Comparison of ENCODE assay signal across 11 cellular contexts in genomic region chr1:78176448-78176847, GRCh38.
DNase-seq lines count a peak whose midpoint lies in the region; ATAC-seq, FAIRE-seq and TF ChIP-seq lines count a peak whose summit lies in the region.
"Had no signal": no experiment of that assay in that cellular context is flagged by ENCODE, and none has a peak within 500 bp of the region (broad histone marks: within the 10 kb centered on the region; RNA-seq: fewer than 3 reads in every experiment).

No MANE protein-coding gene starts in this region.

- no peak overlapping the region for H2AK9ac ChIP-seq in IMR-90 (replicated peaks; ENCODE audit: low read depth, low read length, poor library complexity)

- POLR2A ChIA-PET in IMR-90 (lab: Charles Lee; ENCODE audit: unreplicated experiment) = no interaction called here

- no peak overlapping the region for H3K14ac ChIP-seq in IMR-90 (replicated peaks; ENCODE audit: low read depth, low read length)

- H3K9me1 ChIP-seq in IMR-90 (ENCODE audit: insufficient read depth, low read length) = peaks cover 3% of the 10 kb centered on the region

- no peak for TF ChIP-seq RAD21 in IMR-90 (IDR thresholded peaks at IDR 0.05; ENCODE audit: low read length)

- ATAC-seq in IMR-90 (ENCODE audit: low read depth) = peak; percentile 87
- peak; percentile 89 for ATAC-seq in RWPE2 (ENCODE audit: low read depth)

- CTCF ChIA-PET in IMR-90 (lab: Yijun Ruan, JAX) = no interaction called here

- H3K23ac ChIP-seq in IMR-90 (ENCODE audit: low read depth, low read length) = no peak overlapping the region

- H2AK5ac ChIP-seq in IMR-90 (ENCODE audit: low read depth, low read length) = no peak overlapping the region

- peak; percentile 73 for DNase-seq in AG20443 (ENCODE audit: low spot score)
- peak; percentile 91 for DNase-seq in IMR-90
- DNase-seq in RWPE2 (ENCODE audit: low spot score) = peak; percentile 78
- peak; percentile 91 for DNase-seq in fibroblast of villous mesenchyme (ENCODE audit: low read depth)
- DNase-seq in caudate nucleus (lab: John Stamatoyannopoulos, UW) = no peak
- no peak for DNase-seq in WERI-Rb-1
- no peak for DNase-seq in activated T-cell treated with anti-CD3 and anti-CD28 coated beads, Interleukin-2, amount 50 U/mL, for 1 hour
- DNase-seq in GM19239 (ENCODE audit: insufficient read length, low spot score) = no peak
- DNase-seq: Caco-2, nephron progenitor cell had no signal

- intact Hi-C loops in IMR-90 (cut with micrococcal nuclease) = no loop called here

- no peak overlapping the region for H3K9ac ChIP-seq in IMR-90 (ENCODE audit: low read depth, low read length)

- H2BK20ac ChIP-seq in IMR-90 (ENCODE audit: low read depth, low read length) = no peak overlapping the region

- TF ChIP-seq CTCF in IMR-90 (conservative IDR thresholded peaks at IDR 0.05; ENCODE audit: low read depth, low read length) (no peak), RWPE2 (IDR thresholded peaks at IDR 0.05; ENCODE audit: poor library complexity, severe bottlenecking) (no peak), fibroblast of villous mesenchyme (IDR thresholded peaks at IDR 0.05; ENCODE audit: insufficient read depth, low read depth, low read length) (no peak), WERI-Rb-1 (IDR thresholded peaks at IDR 0.05; ENCODE audit: low read depth, low read length) (no peak)

- H3K36me3 ChIP-seq in IMR-90 (ENCODE audit: control insufficient read depth, insufficient read depth, low read length) (no peaks in the 10 kb centered on the region), RWPE2 (ENCODE audit: low read depth) (no peaks in the 10 kb centered on the region; the same call in 1 of the 2 replicates), WERI-Rb-1 (no peaks in the 10 kb centered on the region)
- H3K36me3 ChIP-seq: heart right ventricle had no signal

- no peak for TF ChIP-seq POLR2A in IMR-90 (IDR thresholded peaks at IDR 0.05; ENCODE audit: low read depth, low read length)

- H2BK15ac ChIP-seq in IMR-90 (ENCODE audit: low read depth, low read length) = no peak overlapping the region

- H3K79me1 ChIP-seq in IMR-90 (ENCODE audit: low read depth in 1 of 2, low read length in 2 of 2) = no peaks in the 10 kb centered on the region

- dilution Hi-C loops in IMR-90 (cut with HindIII; ENCODE audit: low sequenced_read_pairs, unreplicated experiment) = no loop called here

- no peak overlapping the region for H2AFZ ChIP-seq in IMR-90 (replicated peaks; ENCODE audit: low read length, poor library complexity)

- in situ Hi-C loops in IMR-90 (cut with MboI; ENCODE audit: low sequenced_read_pairs) = no loop called here

- no peak overlapping the region for H2BK5ac ChIP-seq in IMR-90 (ENCODE audit: low read depth, low read length, poor library complexity, severe bottlenecking)

- no CpG with 5 or more reads among the region's 3 CpGs for WGBS in IMR-90 (ENCODE audit: extremely low coverage in 2 of 2, insufficient read length in 1 of 2), 2 experiments

- no peak overlapping the region for H2BK120ac ChIP-seq in IMR-90 (ENCODE audit: low read depth, low read length)

- H3K4me3 ChIP-seq in IMR-90 (ENCODE audit: insufficient read depth, low read depth, low read length) = no peak overlapping the region
- no peak overlapping the region for H3K4me3 ChIP-seq in RWPE2 (ENCODE audit: severe bottlenecking)
- H3K4me3 ChIP-seq in fibroblast of villous mesenchyme (ENCODE audit: low read depth, low read length) = no peak overlapping the region
- no peak overlapping the region for H3K4me3 ChIP-seq in WERI-Rb-1 (ENCODE audit: low read depth, low read length)
- H3K4me3 ChIP-seq: heart right ventricle had no signal

- H3K4ac ChIP-seq in IMR-90 (ENCODE audit: low read depth, low read length) = no peak overlapping the region

- BruUV-seq in IMR-90 (replicated peaks; lab: Mats Ljungman, UMichigan) = no TSS peak

- H3K18ac ChIP-seq in IMR-90 (ENCODE audit: low read depth, low read length) = no peak overlapping the region

- H3K27me3 ChIP-seq in IMR-90 (ENCODE audit: control insufficient read depth, insufficient read depth, low read length) = no peaks in the 10 kb centered on the region
- H3K27me3 ChIP-seq in RWPE2 (ENCODE audit: insufficient read depth, poor library complexity, severe bottlenecking) = no peaks in the 10 kb centered on the region
- no peaks in the 10 kb centered on the region for H3K27me3 ChIP-seq in WERI-Rb-1 (ENCODE audit: insufficient read depth, low read depth, severe bottlenecking)
- H3K27me3 ChIP-seq: heart right ventricle had no signal

- H3K9me3 ChIP-seq in IMR-90 (ENCODE audit: control insufficient read depth, insufficient read depth, low read length) = no peaks in the 10 kb centered on the region
- H3K9me3 ChIP-seq in RWPE2 (ENCODE audit: severe bottlenecking) = no peaks in the 10 kb centered on the region
- H3K9me3 ChIP-seq in WERI-Rb-1 (ENCODE audit: severe bottlenecking) = no peaks in the 10 kb centered on the region
- H3K9me3 ChIP-seq: Caco-2, heart right ventricle had no signal

- no peak overlapping the region for H3K56ac ChIP-seq in IMR-90 (ENCODE audit: extremely low read depth, insufficient read depth, low read length)

- no peak overlapping the region for H4K5ac ChIP-seq in IMR-90 (ENCODE audit: low read depth, low read length)

- no peaks in the 10 kb centered on the region for H4K20me1 ChIP-seq in IMR-90 (ENCODE audit: insufficient read depth, low read length)

- no peak overlapping the region for H3K4me2 ChIP-seq in IMR-90 (ENCODE audit: low read depth, low read length)

- no peak overlapping the region for H4K8ac ChIP-seq in IMR-90 (ENCODE audit: low read depth in 2 of 2, low read length in 2 of 2)

- H3K4me1 ChIP-seq in IMR-90 (ENCODE audit: control insufficient read depth, insufficient read depth, low read length) = peaks cover 9% of the 10 kb centered on the region
- peaks cover 20% of the 10 kb centered on the region for H3K4me1 ChIP-seq in RWPE2 (ENCODE audit: insufficient read depth, poor library complexity, severe bottlenecking)
- H3K4me1 ChIP-seq: Caco-2, heart right ventricle had no signal

- no peak for FAIRE-seq in GM19239 (lab: Jason Lieb, UNC)

- H3K27ac ChIP-seq in IMR-90 (ENCODE audit: insufficient read depth, low read length) (no peak overlapping the region), RWPE2 (ENCODE audit: poor library complexity, severe bottlenecking) (peak overlapping the region; percentile 33), caudate nucleus (ENCODE audit: low read depth, low read length) (no peak overlapping the region), WERI-Rb-1 (no peak overlapping the region)
- H3K27ac ChIP-seq: heart right ventricle had no signal

- no peak overlapping the region for H4K91ac ChIP-seq in IMR-90 (ENCODE audit: insufficient read depth, low read depth, low read length)

TF ChIP-seq in IMR-90, 13 proteins besides CTCF, POLR2A, EP300 and RAD21:
- no peak for TF ChIP-seq CEBPB (IDR thresholded peaks at IDR 0.05; ENCODE audit: low read depth, low read length)
- 0 out of 2 replicates have a peak, but pooled peaks have one; percentile 5 for TF ChIP-seq FOS (IDR thresholded peaks at IDR 0.05; ENCODE audit: low read depth, low read length)
- no peak for TF ChIP-seq RFX5 (IDR thresholded peaks at IDR 0.05; ENCODE audit: low read depth, low read length)

Comparison
In these comparisons a context has a peak if more than half of its experiments do, and no peak if none do; other contexts are left out.
1. DNase-seq: peak in AG20443 (single experiment), IMR-90 (single experiment), RWPE2 (single experiment) and fibroblast of villous mesenchyme (single experiment); none in caudate nucleus (0 of 61), WERI-Rb-1 (single experiment), activated T-cell treated with anti-CD3 and anti-CD28 coated beads, Interleukin-2, amount 50 U/mL, for 1 hour (single experiment) and GM19239 (single experiment).